2 cellular contexts compared by ENCODE assay signal in genomic region chr6:49801525-49801924, GRCh38.
TF ChIP-seq lines count a peak whose summit lies in the region.

No MANE protein-coding gene starts in this region.

TF ChIP-seq in GM23338, 12 proteins besides CTCF, POLR2A, EP300 and RAD21:
- TF ChIP-seq ZNF331 (CRISPR knock-in tag; IDR thresholded peaks at IDR 0.05; ENCODE audit: low read depth) (no peak), EZH2phosphoT487 (IDR thresholded peaks at IDR 0.05; ENCODE audit: unreplicated experiment) (no peak), POLR2AphosphoS5 (IDR thresholded peaks at IDR 0.05; ENCODE audit: low read depth) (no peak), ZNF462 (CRISPR knock-in tag; IDR thresholded peaks at IDR 0.05) (no peak), CREB1 (CRISPR knock-in tag; IDR thresholded peaks at IDR 0.05; ENCODE audit: low read depth) (no peak), NANOG (IDR thresholded peaks at IDR 0.05; ENCODE audit: borderline replicate concordance) (no peak), EZH2 (IDR thresholded peaks at IDR 0.05; ENCODE audit: low read depth, unreplicated experiment) (no peak), ZNF114 (CRISPR knock-in tag; IDR thresholded peaks at IDR 0.05) (no peak), JUNB (IDR thresholded peaks at IDR 0.05; ENCODE audit: unreplicated experiment) (no peak), ETS1 (IDR thresholded peaks at IDR 0.05) (no peak), STAT1 (IDR thresholded peaks at IDR 0.05; ENCODE audit: unreplicated experiment) (no peak), REST (IDR thresholded peaks at IDR 0.05; ENCODE audit: unreplicated experiment) (no peak)

TF ChIP-seq in K562, 482 proteins besides CTCF, POLR2A, EP300 and RAD21:
- TF ChIP-seq CHAMP1 (IDR thresholded peaks at IDR 0.05) (0 out of 2 replicates have a peak, but pooled peaks have one; percentile 62), GTF2A2 (tag; IDR thresholded peaks at IDR 0.05) (no peak), ZBTB33 (CRISPR knock-in tag; IDR thresholded peaks at IDR 0.05) (peak; percentile 74), ZNF766 (CRISPR knock-in tag; conservative IDR thresholded peaks at IDR 0.05) (peak; percentile 42; the same call in 1 of the 2 replicates)
